ENCODE assay signal across 1 cellular context in genomic region chr10:114937962-114938817, GRCh38.
TF ChIP-seq lines count a peak whose summit lies in the region.

Gene TRUB1 (plus strand): TSS chr10:114938195. CDS start chr10:114938254, 59 bp downstream.

TF ChIP-seq in GM12878, 131 proteins besides CTCF, POLR2A, EP300 and RAD21 (continued from another document and continues in another):
- TF ChIP-seq ATF2 (IDR thresholded peaks at IDR 0.05; ENCODE audit: low read length), result no peak
- no peak for TF ChIP-seq PAX5 (IDR thresholded peaks at IDR 0.05; ENCODE audit: borderline replicate concordance, low read depth, low read length)
- peak; percentile 98 for TF ChIP-seq HCFC1 (IDR thresholded peaks at IDR 0.05; ENCODE audit: low read length)
- TF ChIP-seq CBX3 (IDR thresholded peaks at IDR 0.05; ENCODE audit: borderline replicate concordance, low read depth), result no peak
- TF ChIP-seq NFXL1 (IDR thresholded peaks at IDR 0.05; ENCODE audit: borderline replicate concordance), result no peak
- TF ChIP-seq SP1 (IDR thresholded peaks at IDR 0.05; ENCODE audit: low read depth, low read length), result peak; percentile 45
- no peak for TF ChIP-seq EZH2 (IDR thresholded peaks at IDR 0.05; ENCODE audit: borderline replicate concordance, control insufficient read depth, low read depth, low read length)
- 0 out of 2 replicates have a peak, but pooled peaks have one; percentile 24 for TF ChIP-seq FOXK2 (IDR thresholded peaks at IDR 0.05)
- no peak for TF ChIP-seq MTA3 (IDR thresholded peaks at IDR 0.05; ENCODE audit: borderline replicate concordance, low read length)
- TF ChIP-seq POLR2AphosphoS2 (IDR thresholded peaks at IDR 0.05; ENCODE audit: low read depth, low read length), result peak; percentile 73
- TF ChIP-seq JUND (IDR thresholded peaks at IDR 0.05; ENCODE audit: low read depth, low read length), result no peak
- TF ChIP-seq FOS (IDR thresholded peaks at IDR 0.05; ENCODE audit: borderline replicate concordance, extremely low read depth, insufficient read length), result no peak
- TF ChIP-seq RUNX3 (IDR thresholded peaks at IDR 0.05; ENCODE audit: low read length), result peak; percentile 60
- no peak for TF ChIP-seq HDAC2 (IDR thresholded peaks at IDR 0.05)
- TF ChIP-seq MLLT1 (IDR thresholded peaks at IDR 0.05), result no peak
- no peak for TF ChIP-seq TBL1XR1 (IDR thresholded peaks at IDR 0.05; ENCODE audit: low read depth, low read length)
- peak; percentile 74; the same call in 1 of the 2 replicates for TF ChIP-seq SMAD5 (IDR thresholded peaks at IDR 0.05; ENCODE audit: low read depth)
- TF ChIP-seq CREM (IDR thresholded peaks at IDR 0.05; ENCODE audit: low read depth), result peak; percentile 100
- no peak for TF ChIP-seq ETV6 (conservative IDR thresholded peaks at IDR 0.05 in 1 of 2, IDR thresholded peaks at IDR 0.05 in 1 of 2; ENCODE audit: borderline replicate concordance in 1 of 2, low read depth in 1 of 2)
- TF ChIP-seq ZNF687 (IDR thresholded peaks at IDR 0.05), result no peak; the same call in 1 of the 2 replicates
- TF ChIP-seq DPF2 (IDR thresholded peaks at IDR 0.05), result no peak
- TF ChIP-seq ZNF622 (IDR thresholded peaks at IDR 0.05), result no peak
- TF ChIP-seq ZBTB4 (CRISPR knock-in tag; IDR thresholded peaks at IDR 0.05), result no peak
- TF ChIP-seq E2F8 (IDR thresholded peaks at IDR 0.05; ENCODE audit: low read depth, partially characterized antibody), result peak; percentile 74
- TF ChIP-seq NRF1 (conservative IDR thresholded peaks at IDR 0.05; ENCODE audit: low read depth, low read length), result peak; percentile 71
- TF ChIP-seq SREBF1 (IDR thresholded peaks at IDR 0.05; ENCODE audit: low read length), result no peak; the same call in 1 of the 2 replicates
- no peak for TF ChIP-seq E2F4 (IDR thresholded peaks at IDR 0.05; ENCODE audit: low read depth, low read length)
- TF ChIP-seq IRF3 (IDR thresholded peaks at IDR 0.05), result no peak
- no peak for TF ChIP-seq STAT3 (IDR thresholded peaks at IDR 0.05; ENCODE audit: low read depth, low read length)
- no peak for TF ChIP-seq IRF4 (IDR thresholded peaks at IDR 0.05; ENCODE audit: low read depth, low read length)
- no peak for TF ChIP-seq RAD51 (IDR thresholded peaks at IDR 0.05)
- no peak for TF ChIP-seq SMAD1 (IDR thresholded peaks at IDR 0.05; ENCODE audit: low read depth, partially characterized antibody)
- no peak for TF ChIP-seq SUPT20H (IDR thresholded peaks at IDR 0.05; ENCODE audit: borderline replicate concordance, control insufficient read depth, low read depth, low read length)
- peak; percentile 65; the same call in 1 of the 2 replicates for TF ChIP-seq RB1 (IDR thresholded peaks at IDR 0.05; ENCODE audit: borderline replicate concordance)
- no peak for TF ChIP-seq ZNF384 (IDR thresholded peaks at IDR 0.05; ENCODE audit: borderline replicate concordance, low read depth, low read length)
- no peak for TF ChIP-seq ZBTB11 (CRISPR knock-in tag; IDR thresholded peaks at IDR 0.05)
- TF ChIP-seq BHLHE40 (IDR thresholded peaks at IDR 0.05; ENCODE audit: borderline replicate concordance in 1 of 2, low read depth in 2 of 2, low read length in 1 of 2), result no peak
- TF ChIP-seq ZNF217 (IDR thresholded peaks at IDR 0.05), result no peak
- no peak for TF ChIP-seq HSF1 (IDR thresholded peaks at IDR 0.05; ENCODE audit: low read depth, low read length)
- TF ChIP-seq CREB1 (IDR thresholded peaks at IDR 0.05; ENCODE audit: low read depth), result peak; percentile 99
- no peak for TF ChIP-seq CHD4 (IDR thresholded peaks at IDR 0.05)
